ENCODE assay signal across 34 cellular contexts in genomic region chr3:48278884-48279559, GRCh38. TPM values are rescaled to one million over a fixed set of nuclear protein-coding genes. Genes with fewer than 3 reads are reported as not detected.
"Had no signal": no experiment of that assay in that cellular context is flagged by ENCODE, and none has a peak within 500 bp of the region (broad histone marks: within the 10 kb centered on the region; RNA-seq: fewer than 3 reads in every experiment).

No MANE protein-coding gene starts in this region.

- H3K4me3 ChIP-seq: adrenal gland, coronary artery, psoas muscle, sigmoid colon, stomach, thyroid gland, upper lobe of left lung, vagina had no signal

- H3K9me3 ChIP-seq: adrenal gland, psoas muscle, sigmoid colon, stomach, thyroid gland, upper lobe of left lung, vagina had no signal

- H3K4me1 ChIP-seq: adrenal gland, parathyroid adenoma, psoas muscle, thyroid gland, upper lobe of left lung had no signal

- DNase-seq: activated CD4-positive, alpha-beta memory T cell treated with anti-CD3 and anti-CD28 coated beads, Interleukin-2, amount 10 ng/mL, durations not matched to agents 7 days and 5 days; activated CD4-positive, alpha-beta T cell treated with anti-CD3 and anti-CD28 coated beads, Interleukin-2, amount 10 ng/mL, durations not matched to agents 24 days and 14 days; activated naive CD4-positive, alpha-beta T cell treated with anti-CD3 and anti-CD28 coated beads for 36 hours; activated naive CD8-positive, alpha-beta T cell treated with anti-CD3 and anti-CD28 coated beads for 36 hours; activated T-cell treated with anti-CD3 and anti-CD28 coated beads, Interleukin-2, amount 50 U/mL, for 48 hours; aorta; foreskin fibroblast; hypothalamus; immature natural killer cell; kidney; left colon; mammary epithelial cell; psoas muscle; sigmoid colon; small intestine; stimulated activated CD4-positive, alpha-beta T cell treated with anti-CD3 and anti-CD28 coated beads, Interleukin-1b, Interleukin-23, amount 100 ng/mL, for 48 hours; stimulated activated CD4-positive, alpha-beta T cell treated with anti-CD3 and anti-CD28 coated beads, Interleukin-4, amount 100 ng/mL, for 4 hours; stimulated activated CD8-positive, alpha-beta memory T cell treated with anti-CD3 and anti-CD28 coated beads, Interleukin-4, amount 100 ng/mL, for 48 hours; stimulated activated naive B cell treated with anti-CD40 and anti-IgM and Interleukin-4, amounts not matched to agents 10 μg/mL and 1 μg/mL and 100 μg/mL, for 72 hours; stomach; thyroid gland; upper lobe of left lung had no signal

- H3K27me3 ChIP-seq: adrenal gland, sigmoid colon, stomach, thyroid gland, upper lobe of left lung, vagina had no signal

- H3K36me3 Mint-ChIP-seq: activated naive CD8-positive, alpha-beta T cell treated with anti-CD3 and anti-CD28 coated beads for 36 hours; brain had no signal

- H3K27ac ChIP-seq: adrenal gland, coronary artery, parathyroid adenoma, psoas muscle, sigmoid colon, stomach, thyroid gland, upper lobe of left lung, vagina had no signal

- H3K9me3 Mint-ChIP-seq: activated CD4-positive, alpha-beta memory T cell treated with anti-CD3 and anti-CD28 coated beads, Interleukin-2, amount 10 ng/mL, durations not matched to agents 7 days and 5 days; activated naive CD4-positive, alpha-beta T cell treated with anti-CD3 and anti-CD28 coated beads for 36 hours; activated naive CD8-positive, alpha-beta T cell treated with anti-CD3 and anti-CD28 coated beads for 36 hours; brain; immature natural killer cell; nephron had no signal

- H3K27me3 Mint-ChIP-seq: activated CD4-positive, alpha-beta memory T cell treated with anti-CD3 and anti-CD28 coated beads, Interleukin-2, amount 10 ng/mL, durations not matched to agents 7 days and 5 days; activated CD4-positive, alpha-beta T cell treated with anti-CD3 and anti-CD28 coated beads, Interleukin-2, amount 10 ng/mL, durations not matched to agents 24 days and 14 days; activated naive CD8-positive, alpha-beta T cell treated with anti-CD3 and anti-CD28 coated beads for 36 hours; brain; stimulated activated naive B cell treated with anti-CD40 and anti-IgM and Interleukin-4, amounts not matched to agents 10 μg/mL and 1 μg/mL and 100 μg/mL, for 72 hours had no signal

- H3K4me1 Mint-ChIP-seq: activated CD4-positive, alpha-beta T cell treated with anti-CD3 and anti-CD28 coated beads, Interleukin-2, amount 10 ng/mL, durations not matched to agents 24 days and 14 days; activated naive CD8-positive, alpha-beta T cell treated with anti-CD3 and anti-CD28 coated beads for 36 hours; nephron; stimulated activated naive B cell treated with anti-CD40 and anti-IgM and Interleukin-4, amounts not matched to agents 10 μg/mL and 1 μg/mL and 100 μg/mL, for 72 hours had no signal

- H3K9ac ChIP-seq: parathyroid adenoma had no signal

- H3K4me3 Mint-ChIP-seq: activated CD4-positive, alpha-beta memory T cell treated with anti-CD3 and anti-CD28 coated beads, Interleukin-2, amount 10 ng/mL, durations not matched to agents 7 days and 5 days; activated CD4-positive, alpha-beta T cell treated with anti-CD3 and anti-CD28 coated beads, Interleukin-2, amount 10 ng/mL, durations not matched to agents 24 days and 14 days; activated naive CD4-positive, alpha-beta T cell treated with anti-CD3 and anti-CD28 coated beads for 36 hours; activated naive CD8-positive, alpha-beta T cell treated with anti-CD3 and anti-CD28 coated beads for 36 hours; brain; immature natural killer cell; nephron; stimulated activated naive B cell treated with anti-CD40 and anti-IgM and Interleukin-4, amounts not matched to agents 10 μg/mL and 1 μg/mL and 100 μg/mL, for 72 hours had no signal

- H3K36me3 ChIP-seq: adrenal gland, sigmoid colon, stomach, thyroid gland, upper lobe of left lung, vagina had no signal

- H3K27ac Mint-ChIP-seq: activated CD4-positive, alpha-beta memory T cell treated with anti-CD3 and anti-CD28 coated beads, Interleukin-2, amount 10 ng/mL, durations not matched to agents 7 days and 5 days; activated CD4-positive, alpha-beta T cell treated with anti-CD3 and anti-CD28 coated beads, Interleukin-2, amount 10 ng/mL, durations not matched to agents 24 days and 14 days; activated naive CD4-positive, alpha-beta T cell treated with anti-CD3 and anti-CD28 coated beads for 36 hours; activated naive CD8-positive, alpha-beta T cell treated with anti-CD3 and anti-CD28 coated beads for 36 hours; nephron; stimulated activated naive B cell treated with anti-CD40 and anti-IgM and Interleukin-4, amounts not matched to agents 10 μg/mL and 1 μg/mL and 100 μg/mL, for 72 hours had no signal

RNA-seq across cellular contexts. Expression of gene SPINK8, which starts 54.4 kb away (rescaled TPM):
- total RNA-seq: activated CD4-positive, alpha-beta memory T cell treated with anti-CD3 and anti-CD28 coated beads, Interleukin-2, amount 10 ng/mL, durations not matched to agents 7 days and 5 days; activated CD4-positive, alpha-beta T cell treated with anti-CD3 and anti-CD28 coated beads, Interleukin-2, amount 10 ng/mL, durations not matched to agents 24 days and 14 days; activated naive CD4-positive, alpha-beta T cell treated with anti-CD3 and anti-CD28 coated beads for 36 hours; activated naive CD8-positive, alpha-beta T cell treated with anti-CD3 and anti-CD28 coated beads for 36 hours; adrenal gland; aorta; cardiac septum; cerebellum; kidney; left colon; liver; mammary epithelial cell; mucosa of gallbladder; psoas muscle; sigmoid colon; stomach; T-helper 1 cell treated with Interleukin-12 subunit alpha and Interleukin-12 subunit beta and Interleukin-4 antibody, amounts not matched to agents 30 ng/mL and 1 ng/mL, for 36 hours; thyroid gland; upper lobe of left lung; vagina had no signal
- polyA plus RNA-seq: adrenal gland, aorta, immature natural killer cell, liver, mammary epithelial cell, psoas muscle, sigmoid colon, small intestine, stomach had no signal

RNA-seq across cellular contexts. Expression of gene CAMP, which starts 55.7 kb away (rescaled TPM):
- total RNA-seq: activated CD4-positive, alpha-beta memory T cell treated with anti-CD3 and anti-CD28 coated beads, Interleukin-2, amount 10 ng/mL, durations not matched to agents 7 days and 5 days; activated CD4-positive, alpha-beta T cell treated with anti-CD3 and anti-CD28 coated beads, Interleukin-2, amount 10 ng/mL, durations not matched to agents 24 days and 14 days; activated naive CD4-positive, alpha-beta T cell treated with anti-CD3 and anti-CD28 coated beads for 36 hours; activated naive CD8-positive, alpha-beta T cell treated with anti-CD3 and anti-CD28 coated beads for 36 hours; adrenal gland; cerebellum; esophagus mucosa; kidney; mucosa of gallbladder; T-helper 1 cell treated with Interleukin-12 subunit alpha and Interleukin-12 subunit beta and Interleukin-4 antibody, amounts not matched to agents 30 ng/mL and 1 ng/mL, for 36 hours; vagina had no signal
- polyA plus RNA-seq: immature natural killer cell had no signal
